ENCODE assay signal across 17 cellular contexts in the genomic region with DNA sequence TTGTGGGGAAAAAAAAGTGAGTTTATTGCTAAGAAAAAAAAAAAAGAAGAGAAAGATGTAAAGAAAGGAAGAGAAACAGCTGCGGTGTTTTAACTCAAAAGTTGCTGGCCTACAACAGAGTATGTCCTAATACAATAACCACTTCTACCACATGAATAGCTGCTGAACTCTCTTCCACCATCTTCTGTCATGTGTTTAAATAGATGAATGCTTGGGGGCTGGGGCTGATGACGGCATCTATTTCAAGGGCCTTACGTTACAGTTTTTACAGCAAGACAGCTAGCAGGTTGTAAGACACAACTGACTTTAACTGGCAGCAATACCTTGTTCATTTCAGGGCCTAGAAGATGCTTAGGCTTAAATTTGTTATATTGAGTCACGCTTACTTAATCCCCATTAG. TPM values are rescaled to one million over a fixed set of nuclear protein-coding genes. Genes with fewer than 3 reads are reported as not detected.
DNase-seq lines count a peak whose midpoint lies in the region; ATAC-seq and TF ChIP-seq lines count a peak whose summit lies in the region.
"Had no signal": no experiment of that assay in that cellular context is flagged by ENCODE, and none has a peak within 500 bp of the region (broad histone marks: within the 10 kb centered on the region; RNA-seq: fewer than 3 reads in every experiment).

No MANE protein-coding gene starts in this region.

- DNase-seq in heart left ventricle (no peak), left cardiac atrium (no peak), MV-4-11 (lab: John Stamatoyannopoulos, UW) (peak; percentile 68), mesothelial cell of epicardium (ENCODE audit: low spot score in 2 of 2, unreplicated experiment in 2 of 2) (no peak), NCI-H1417 (lab: John Stamatoyannopoulos, UW) (no peak), ecto neural progenitor cell (ENCODE audit: low spot score) (no peak), T-helper 2 cell (no peak)
- DNase-seq: BE2C; Caco-2; CD4-positive, alpha-beta T cell; NCI-H1105; NCI-H1694 treated with DMSO at 0.1 percent for 48 hours; NCI-H524; PC-3; RPMI8226; SIG-M5 had no signal

- H3K27me3 ChIP-seq in heart left ventricle, result no peaks in the 10 kb centered on the region
- no peaks in the 10 kb centered on the region for H3K27me3 ChIP-seq in skeletal muscle satellite cell (ENCODE audit: control insufficient read depth, insufficient read depth, low read length)
- H3K27me3 ChIP-seq: BE2C had no signal

- H3K9ac ChIP-seq in skeletal muscle satellite cell (ENCODE audit: low read depth, low read length), result peak overlapping the region; percentile 23

- H3K36me3 ChIP-seq in heart left ventricle (peaks cover 0 to 51% (median 26%) of the 10 kb centered on the region in 9 donors), skeletal muscle satellite cell (ENCODE audit: insufficient read depth, low read length) (peaks cover 40% of the 10 kb centered on the region)
- H3K36me3 ChIP-seq: BE2C had no signal

- peak overlapping the region in 7 of 12 donors; percentile 26 to 68 (median 44) for H3K27ac ChIP-seq in heart left ventricle

- peaks cover 32% of the 10 kb centered on the region for H3K4me1 Mint-ChIP-seq in mesothelial cell of epicardium

- ATAC-seq in heart left ventricle (peak in 3 of 4 donors; percentile 20 to 34 (median 33)), left cardiac atrium (no peak)
- ATAC-seq: PC-3 had no signal

- H3K36me3 Mint-ChIP-seq in mesothelial cell of epicardium, result peaks cover 6% of the 10 kb centered on the region

- H3K9me3 ChIP-seq in heart left ventricle (no peaks in the 10 kb centered on the region), skeletal muscle satellite cell (replicated peaks; ENCODE audit: low read length) (no peaks in the 10 kb centered on the region)
- H3K9me3 ChIP-seq: BE2C, Caco-2 had no signal

- TF ChIP-seq POLR2A in heart left ventricle (IDR thresholded peaks at IDR 0.05), result no peak

- peak overlapping the region; percentile 37 for H3K27ac Mint-ChIP-seq in mesothelial cell of epicardium
- H3K27ac Mint-ChIP-seq: CD4-positive, alpha-beta T cell had no signal

- WGBS in heart left ventricle, 4 donors, result 86 to 88% (median 88%) methylated on average over 4 of the region's 4 CpGs

- H3K4me1 ChIP-seq in heart left ventricle (peaks cover 8 to 35% (median 23%) of the 10 kb centered on the region in 12 donors), skeletal muscle satellite cell (ENCODE audit: control insufficient read depth, insufficient read depth, low read length) (peaks cover 20% of the 10 kb centered on the region)
- H3K4me1 ChIP-seq: BE2C, Caco-2 had no signal

- peak overlapping the region; percentile 34 for H3K4me2 ChIP-seq in skeletal muscle satellite cell (ENCODE audit: low read length)

- H3K9me3 Mint-ChIP-seq in mesothelial cell of epicardium, result no peaks in the 10 kb centered on the region
- H3K9me3 Mint-ChIP-seq: CD4-positive, alpha-beta T cell had no signal

- intact Hi-C loops in heart left ventricle (cut with DNase I) (no loop called here), left cardiac atrium (cut with DNase I) (no loop called here)

- TF ChIP-seq CTCF in heart left ventricle (IDR thresholded peaks at IDR 0.05) (no peak), mesothelial cell of epicardium (IDR thresholded peaks at IDR 0.05; ENCODE audit: unreplicated experiment) (no peak)

- H3K27me3 Mint-ChIP-seq in mesothelial cell of epicardium (ENCODE audit: low read depth), result no peaks in the 10 kb centered on the region
- H3K27me3 Mint-ChIP-seq: CD4-positive, alpha-beta T cell had no signal

- H3K4me3 ChIP-seq in heart left ventricle, result no peak overlapping the region
- no peak overlapping the region for H3K4me3 ChIP-seq in skeletal muscle satellite cell (ENCODE audit: low read length)

- H3K4me3 Mint-ChIP-seq in mesothelial cell of epicardium, result no peak overlapping the region
- H3K4me3 Mint-ChIP-seq: CD4-positive, alpha-beta T cell had no signal

RNA-seq across cellular contexts. Expression of gene MAP3K7, which starts 50.4 kb away (rescaled TPM):
- total RNA-seq in heart left ventricle (10 to 100 TPM; 15.5 to 26.1 (median 20.0) TPM), left cardiac atrium (10 to 100 TPM; 14.0 to 17.1 TPM), mesothelial cell of epicardium (34.7 to 35.9 TPM (median 35.6 TPM) in 3 replicates)
- 10 to 100 TPM in 1 of 2 donors, 1 to 10 TPM in 1; 9.6 to 11.9 TPM for polyA plus RNA-seq in heart left ventricle
- 28.2 and 30.4 TPM in 2 replicates for total RNA-seq in skeletal muscle satellite cell (2012; rRNA removed)

Comparison
In these comparisons a context has a peak if more than half of its experiments do, and no peak if none do; other contexts are left out.
1. ATAC-seq: peak in heart left ventricle (3 of 4); none in left cardiac atrium (0 of 2).